In the genomic region with DNA sequence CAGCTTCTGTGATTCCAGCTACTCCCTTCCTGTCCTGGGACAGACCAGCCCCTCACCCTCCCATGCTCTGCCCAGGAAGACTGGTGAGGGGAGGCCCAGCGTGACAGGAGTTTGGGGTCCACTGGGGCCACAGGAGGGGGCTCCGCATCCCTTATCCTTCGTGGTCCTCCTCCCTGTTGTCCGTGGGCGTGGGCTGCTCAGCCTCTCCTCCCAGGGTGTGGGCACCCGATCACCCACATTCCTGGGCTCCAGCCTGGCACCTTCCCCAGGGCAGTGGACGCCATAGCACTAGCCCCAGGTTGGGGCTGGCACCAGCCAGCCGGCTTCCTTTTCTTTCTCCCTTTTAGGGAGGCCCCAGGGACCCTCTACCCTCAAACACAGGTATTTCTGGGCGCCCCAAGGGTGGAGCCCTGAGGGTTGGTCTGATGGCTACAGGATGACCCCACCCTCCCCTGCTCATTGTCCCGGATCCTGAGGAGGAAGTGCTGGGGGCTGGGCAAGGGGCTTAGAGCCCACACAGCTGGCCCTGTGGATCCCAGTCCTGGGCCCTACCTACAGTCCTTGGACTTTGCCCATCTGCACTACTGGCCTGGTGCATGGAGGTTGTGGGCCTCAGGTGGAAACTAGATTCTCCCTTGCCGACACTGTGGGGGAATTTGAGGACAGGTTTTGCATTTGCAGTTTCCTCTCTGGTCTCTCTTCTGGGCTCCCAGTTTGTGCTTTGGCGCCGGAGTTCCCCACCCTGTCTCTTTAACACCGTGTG, we compare ENCODE assay signal across 6 cellular contexts. TPM values are rescaled to one million over a fixed set of nuclear protein-coding genes. Genes with fewer than 3 reads are reported as not detected.
A peak's percentile ranks its signal among the peaks of the same experiment; 100 is the strongest.
DNase-seq lines count a peak whose midpoint lies in the region; ATAC-seq, FAIRE-seq and TF ChIP-seq lines count a peak whose summit lies in the region.

No MANE protein-coding gene starts in this region.

- H3K9ac ChIP-seq in HUES64 (ENCODE audit: low read depth, low read length): peak overlapping the region; percentile 60
- peak overlapping the region; percentile 91 to 98 for H3K9ac ChIP-seq in colonic mucosa (ENCODE audit: low read depth in 2 of 2, low read length in 2 of 2)
- no peak overlapping the region for H3K9ac ChIP-seq in parathyroid adenoma

- FAIRE-seq in RCC 7860 (lab: Jason Lieb, UNC): no peak

- ATAC-seq in HG03108 (IDR thresholded peaks at IDR 0.05; ENCODE audit: unreplicated experiment) (no peak), HG02870 (IDR thresholded peaks at IDR 0.05; ENCODE audit: unreplicated experiment) (no peak)

- H3K4me1 ChIP-seq in HUES64 (ENCODE audit: insufficient read depth, low read length) (peaks cover 12% of the 10 kb centered on the region), colonic mucosa (peaks cover 14% of the 10 kb centered on the region), parathyroid adenoma (peaks cover 5% of the 10 kb centered on the region)

- DNase-seq in colonic mucosa (peak; percentile 80), RCC 7860 (ENCODE audit: low spot score) (no peak)

- H3K4me2 ChIP-seq in parathyroid adenoma (ENCODE audit: low read length): peak overlapping the region; percentile 95

- H3K4me3 ChIP-seq in HUES64 (ENCODE audit: low read length): peak overlapping the region; percentile 62
- H3K4me3 ChIP-seq in colonic mucosa: peak overlapping the region; percentile 99
- peak overlapping the region; percentile 88 for H3K4me3 ChIP-seq in parathyroid adenoma (ENCODE audit: low read depth, low read length)

- H3K27me3 ChIP-seq in HUES64 (ENCODE audit: insufficient read depth, low read length): peaks cover 20% of the 10 kb centered on the region
- H3K27me3 ChIP-seq in colonic mucosa: no peaks in the 10 kb centered on the region
- no peaks in the 10 kb centered on the region for H3K27me3 ChIP-seq in parathyroid adenoma (ENCODE audit: control insufficient read depth, insufficient read depth, low read length)

- H2AFZ ChIP-seq in parathyroid adenoma: peak overlapping the region; percentile 5

- H3K36me3 ChIP-seq in HUES64 (ENCODE audit: insufficient read depth, low read length): peaks cover 33% of the 10 kb centered on the region
- H3K36me3 ChIP-seq in colonic mucosa: peaks cover 12% of the 10 kb centered on the region
- no peaks in the 10 kb centered on the region for H3K36me3 ChIP-seq in parathyroid adenoma (ENCODE audit: control insufficient read depth, insufficient read depth, low read length)

- TF ChIP-seq CTCF in colonic mucosa (IDR thresholded peaks at IDR 0.05): no peak
- no peak for TF ChIP-seq CTCF in parathyroid adenoma (IDR thresholded peaks at IDR 0.05)

- H3K9me3 ChIP-seq in HUES64 (ENCODE audit: insufficient read depth, low read depth, low read length) (no peaks in the 10 kb centered on the region), colonic mucosa (no peaks in the 10 kb centered on the region), parathyroid adenoma (ENCODE audit: control insufficient read depth, low read length) (no peaks in the 10 kb centered on the region)

- H3K79me2 ChIP-seq in parathyroid adenoma: no peaks in the 10 kb centered on the region

- 18% methylated on average over 13 of the region's 14 CpGs for WGBS in HUES64

- no peak overlapping the region; the same call in 1 of the 2 replicates for H3K27ac ChIP-seq in HUES64 (ENCODE audit: low read depth, low read length)
- peak overlapping the region; percentile 83 for H3K27ac ChIP-seq in colonic mucosa
- peak overlapping the region; percentile 5 for H3K27ac ChIP-seq in parathyroid adenoma

- intact Hi-C loops in colonic mucosa (cut with DNase I): loop anchor here (5.0 kb wide), 1 partner anchor 62 kb away; no protein-coding TSS in a partner anchor

RNA-seq across cellular contexts. Expression of gene KIF1C, which starts 1.1 kb away (rescaled TPM):
- polyA plus RNA-seq in HUES64 (2013, experiment 1 of 2): 45.7 TPM
- 48.4 TPM for polyA plus RNA-seq in HUES64 (2013, experiment 2 of 2)
- total RNA-seq in colonic mucosa: 100 to 1,000 TPM; 195 to 291 TPM

RNA-seq across cellular contexts. Expression of gene INCA1, which starts 1.5 kb away (rescaled TPM):
- 0.90 TPM for polyA plus RNA-seq in HUES64 (2013, experiment 1 of 2)
- polyA plus RNA-seq in HUES64 (2013, experiment 2 of 2): 0.51 TPM
- total RNA-seq in colonic mucosa: 1 to 10 TPM; 1.6 to 4.2 TPM

RNA-seq across cellular contexts. Expression of gene CAMTA2, which starts 11.4 kb away (rescaled TPM):
- polyA plus RNA-seq in HUES64 (2013, experiment 1 of 2): 5.4 TPM
- 5.1 TPM for polyA plus RNA-seq in HUES64 (2013, experiment 2 of 2)
- total RNA-seq in colonic mucosa: 10 to 100 TPM; 39.8 to 52.6 TPM

RNA-seq across cellular contexts. Expression of gene SPAG7, which starts 31.2 kb away (rescaled TPM):
- 73.1 TPM for polyA plus RNA-seq in HUES64 (2013, experiment 1 of 2)
- 89.2 TPM for polyA plus RNA-seq in HUES64 (2013, experiment 2 of 2)
- total RNA-seq in colonic mucosa: 10 to 100 TPM; 47.7 to 56.4 TPM

RNA-seq across cellular contexts. Expression of gene SLC52A1, which starts 36.4 kb away (rescaled TPM):
- polyA plus RNA-seq in HUES64 (2013, experiment 1 of 2): 0.20 TPM
- polyA plus RNA-seq in HUES64 (2013, experiment 2 of 2): not detected
- total RNA-seq in colonic mucosa: 1 to 10 TPM; 1.7 to 2.6 TPM
